In genomic region chr4:128387600-128388351, GRCh38 we compare ENCODE assay signal across 9 cellular contexts.
A peak's percentile ranks its signal among the peaks of the same experiment; 100 is the strongest.
DNase-seq lines count a peak whose midpoint lies in the region; ATAC-seq and TF ChIP-seq lines count a peak whose summit lies in the region.
"Had no signal": no experiment of that assay in that cellular context is flagged by ENCODE, and none has a peak within 500 bp of the region (broad histone marks: within the 10 kb centered on the region; RNA-seq: fewer than 3 reads in every experiment).

No MANE protein-coding gene starts in this region.

- H3K36me3 Mint-ChIP-seq in HFFc6 (ENCODE audit: low read depth) = no peaks in the 10 kb centered on the region

- no peak overlapping the region for H3K4me3 Mint-ChIP-seq in HFFc6

- no peak for DNase-seq in HFFc6
- peak; percentile 40 for DNase-seq in amniotic epithelial cell (ENCODE audit: low read depth)
- DNase-seq in kidney glomerular epithelial cell (lab: John Stamatoyannopoulos, UW) = peak; percentile 60
- no peak for DNase-seq in substantia nigra (lab: John Stamatoyannopoulos, UW)
- no peak for DNase-seq in ureter (ENCODE audit: low spot score)
- no peak for DNase-seq in activated naive CD4-positive, alpha-beta T cell treated with Interleukin-2 at 50 U/mL for 16 hours
- DNase-seq in sciatic nerve (ENCODE audit: low spot score) = no peak
- DNase-seq: activated CD8-positive, alpha-beta memory T cell treated with anti-CD3 and anti-CD28 coated beads for 24 hours had no signal

- no peak for TF ChIP-seq CTCF in HFFc6 (IDR thresholded peaks at IDR 0.05)

- peaks cover 2% of the 10 kb centered on the region; the same call in 1 of the 2 replicates for H3K27me3 Mint-ChIP-seq in HFFc6 (ENCODE audit: insufficient read depth)

- peak overlapping the region; percentile 83 for H3K27ac ChIP-seq in substantia nigra (ENCODE audit: low read depth, low read length, poor library complexity, severe bottlenecking)
- H3K27ac ChIP-seq: SK-N-MC had no signal

- ATAC-seq in sciatic nerve = no peak

- H3K27ac Mint-ChIP-seq in HFFc6 = peak overlapping the region; percentile 96

- H3K9me3 Mint-ChIP-seq in HFFc6 = no peaks in the 10 kb centered on the region

- H3K4me1 Mint-ChIP-seq in HFFc6 (ENCODE audit: low read depth) = peaks cover 78% of the 10 kb centered on the region

- intact Hi-C loops in sciatic nerve (cut with DNase I) = no loop called here

Comparison
In these comparisons a context has a peak if more than half of its experiments do, and no peak if none do; other contexts are left out.
1. DNase-seq: peak in amniotic epithelial cell (single experiment) and kidney glomerular epithelial cell (single experiment); none in HFFc6 (single experiment), substantia nigra (0 of 49), ureter (single experiment), activated naive CD4-positive, alpha-beta T cell treated with Interleukin-2 at 50 U/mL for 16 hours (single experiment) and sciatic nerve (single experiment).